1 cellular context compared by ENCODE assay signal in the genomic region with DNA sequence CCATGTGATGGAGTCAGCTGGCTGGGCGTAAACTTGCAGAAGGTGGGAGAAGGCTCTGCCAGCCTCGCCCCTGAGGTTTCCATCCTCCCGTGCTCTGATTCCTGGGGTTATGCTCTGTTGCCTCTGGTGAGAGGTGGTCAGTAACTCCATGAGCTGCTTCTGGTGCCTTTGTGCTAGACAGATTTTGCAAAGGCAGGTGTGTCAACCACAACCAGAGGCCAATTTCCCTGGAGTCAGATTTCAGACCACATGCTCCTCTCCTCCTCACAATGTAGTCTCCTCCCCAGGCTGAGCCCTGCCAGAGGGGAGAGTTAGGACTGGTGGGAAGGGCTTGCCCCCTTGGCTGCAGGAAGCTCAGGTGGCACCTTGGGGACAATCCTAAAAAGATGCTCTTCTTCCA.
TF ChIP-seq lines count a peak whose summit lies in the region.

No MANE protein-coding gene starts in this region.

TF ChIP-seq in HepG2, 621 proteins besides CTCF, POLR2A, EP300 and RAD21:
- TF ChIP-seq ZNF652 (CRISPR knock-in tag; IDR thresholded peaks at IDR 0.05; ENCODE audit: borderline replicate concordance, low read depth) (no peak), ARNTL (CRISPR knock-in tag; IDR thresholded peaks at IDR 0.05) (no peak), MXD4 (CRISPR knock-in tag; IDR thresholded peaks at IDR 0.05) (no peak)
- TF ChIP-seq, protein P1, sequence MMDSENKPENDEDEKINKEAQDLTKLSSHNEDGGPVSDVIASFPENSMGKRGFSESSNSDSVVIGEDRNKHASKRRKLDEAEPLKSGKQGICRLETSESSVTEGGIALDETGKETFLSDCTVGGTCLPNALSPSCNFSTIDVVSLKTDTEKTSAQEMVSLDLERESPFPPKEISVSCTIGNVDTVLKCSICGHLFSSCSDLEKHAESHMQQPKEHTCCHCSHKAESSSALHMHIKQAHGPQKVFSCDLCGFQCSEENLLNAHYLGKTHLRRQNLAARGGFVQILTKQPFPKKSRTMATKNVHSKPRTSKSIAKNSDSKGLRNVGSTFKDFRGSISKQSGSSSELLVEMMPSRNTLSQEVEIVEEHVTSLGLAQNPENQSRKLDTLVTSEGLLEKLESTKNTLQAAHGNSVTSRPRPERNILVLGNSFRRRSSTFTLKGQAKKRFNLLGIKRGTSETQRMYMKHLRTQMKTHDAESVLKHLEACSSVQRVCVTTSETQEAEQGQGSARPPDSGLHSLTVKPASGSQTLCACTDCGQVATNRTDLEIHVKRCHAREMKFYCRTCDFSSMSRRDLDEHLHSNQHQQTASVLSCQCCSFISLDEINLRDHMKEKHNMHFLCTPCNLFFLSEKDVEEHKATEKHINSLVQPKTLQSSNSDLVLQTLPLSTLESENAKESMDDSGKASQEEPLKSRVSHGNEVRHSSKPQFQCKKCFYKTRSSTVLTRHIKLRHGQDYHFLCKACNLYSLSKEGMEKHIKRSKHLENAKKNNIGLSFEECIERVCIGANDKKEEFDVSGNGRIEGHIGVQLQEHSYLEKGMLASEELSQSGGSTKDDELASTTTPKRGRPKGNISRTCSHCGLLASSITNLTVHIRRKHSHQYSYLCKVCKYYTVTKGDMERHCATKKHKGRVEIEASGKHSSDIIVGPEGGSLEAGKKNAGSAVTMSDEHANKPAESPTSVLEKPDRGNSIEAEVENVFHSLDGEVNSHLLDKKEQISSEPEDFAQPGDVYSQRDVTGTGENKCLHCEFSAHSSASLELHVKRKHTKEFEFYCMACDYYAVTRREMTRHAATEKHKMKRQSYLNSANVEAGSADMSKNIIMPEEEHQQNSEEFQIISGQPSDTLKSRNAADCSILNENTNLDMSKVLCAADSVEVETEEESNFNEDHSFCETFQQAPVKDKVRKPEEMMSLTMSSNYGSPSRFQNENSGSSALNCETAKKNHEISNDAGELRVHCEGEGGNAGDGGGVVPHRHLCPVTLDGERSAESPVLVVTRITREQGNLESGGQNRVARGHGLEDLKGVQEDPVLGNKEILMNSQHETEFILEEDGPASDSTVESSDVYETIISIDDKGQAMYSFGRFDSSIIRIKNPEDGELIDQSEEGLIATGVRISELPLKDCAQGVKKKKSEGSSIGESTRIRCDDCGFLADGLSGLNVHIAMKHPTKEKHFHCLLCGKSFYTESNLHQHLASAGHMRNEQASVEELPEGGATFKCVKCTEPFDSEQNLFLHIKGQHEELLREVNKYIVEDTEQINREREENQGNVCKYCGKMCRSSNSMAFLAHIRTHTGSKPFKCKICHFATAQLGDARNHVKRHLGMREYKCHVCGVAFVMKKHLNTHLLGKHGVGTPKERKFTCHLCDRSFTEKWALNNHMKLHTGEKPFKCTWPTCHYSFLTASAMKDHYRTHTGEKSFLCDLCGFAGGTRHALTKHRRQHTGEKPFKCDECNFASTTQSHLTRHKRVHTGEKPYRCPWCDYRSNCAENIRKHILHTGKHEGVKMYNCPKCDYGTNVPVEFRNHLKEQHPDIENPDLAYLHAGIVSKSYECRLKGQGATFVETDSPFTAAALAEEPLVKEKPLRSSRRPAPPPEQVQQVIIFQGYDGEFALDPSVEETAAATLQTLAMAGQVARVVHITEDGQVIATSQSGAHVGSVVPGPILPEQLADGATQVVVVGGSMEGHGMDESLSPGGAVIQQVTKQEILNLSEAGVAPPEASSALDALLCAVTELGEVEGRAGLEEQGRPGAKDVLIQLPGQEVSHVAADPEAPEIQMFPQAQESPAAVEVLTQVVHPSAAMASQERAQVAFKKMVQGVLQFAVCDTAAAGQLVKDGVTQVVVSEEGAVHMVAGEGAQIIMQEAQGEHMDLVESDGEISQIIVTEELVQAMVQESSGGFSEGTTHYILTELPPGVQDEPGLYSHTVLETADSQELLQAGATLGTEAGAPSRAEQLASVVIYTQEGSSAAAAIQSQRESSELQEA (CRISPR knock-in tag; IDR thresholded peaks at IDR 0.05; ENCODE audit: not compliant biosample characterization), result no peak
